Comparison of ENCODE assay signal across 14 cellular contexts in the genomic region with DNA sequence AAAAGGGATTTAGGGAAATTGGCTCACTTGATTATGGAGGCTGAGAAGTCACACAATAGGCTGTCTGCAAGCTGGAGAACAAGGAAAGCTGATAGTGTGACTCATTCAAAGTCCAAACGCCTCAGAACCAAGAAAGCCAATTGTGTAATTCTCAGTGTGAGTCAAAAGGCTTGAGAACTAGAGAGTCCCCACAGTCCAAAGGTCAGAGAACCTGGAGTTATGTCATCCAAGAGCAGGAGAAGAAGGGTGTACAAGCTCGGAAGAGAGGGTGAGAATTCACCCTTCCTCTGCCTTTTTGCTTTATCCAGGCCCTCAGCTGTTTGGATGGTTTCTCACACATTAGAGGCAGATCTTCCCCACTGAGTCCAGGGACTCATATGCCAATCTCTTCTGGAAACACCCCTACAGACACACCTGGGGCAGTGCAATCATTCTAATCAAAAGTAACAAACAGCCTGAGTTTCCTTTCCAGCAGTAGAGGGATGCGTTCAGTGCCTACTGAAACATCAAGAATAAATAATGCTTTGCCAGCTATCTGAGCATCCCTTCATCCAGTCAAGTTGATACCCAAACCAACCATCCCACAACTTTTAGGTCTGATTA.
DNase-seq lines count a peak whose midpoint lies in the region; ATAC-seq and TF ChIP-seq lines count a peak whose summit lies in the region.
"Had no signal": no experiment of that assay in that cellular context is flagged by ENCODE, and none has a peak within 500 bp of the region (broad histone marks: within the 10 kb centered on the region; RNA-seq: fewer than 3 reads in every experiment).

No MANE protein-coding gene starts in this region.

- intact Hi-C loops in OCI-LY7 (cut with micrococcal nuclease; ENCODE audit: unreplicated experiment): no loop called here

- H3K36me3 ChIP-seq in OCI-LY7 (ENCODE audit: insufficient read depth, low read length): no peaks in the 10 kb centered on the region

- peaks cover 2% of the 10 kb centered on the region for H3K4me1 Mint-ChIP-seq in glutamatergic neuron (ENCODE audit: low read depth, unreplicated experiment)

- no TSS peak for BruUV-seq in OCI-LY7 (replicated peaks; lab: Mats Ljungman, UMichigan)

- H3K4me3 Mint-ChIP-seq in glutamatergic neuron (ENCODE audit: unreplicated experiment): no peak overlapping the region
- H3K4me3 Mint-ChIP-seq: activated naive CD8-positive, alpha-beta T cell treated with anti-CD3 and anti-CD28 coated beads, Interleukin-2, amount 10 ng/mL, durations not matched to agents 7 days and 5 days; T-helper 2 cell treated with Interferon-gamma antibody and Interleukin-4, amounts not matched to agents 5 μg/mL and 100 μg/mL, for 36 hours had no signal

- no peak overlapping the region for H3K27ac Mint-ChIP-seq in glutamatergic neuron (ENCODE audit: unreplicated experiment)
- H3K27ac Mint-ChIP-seq: activated naive CD8-positive, alpha-beta T cell treated with anti-CD3 and anti-CD28 coated beads, Interleukin-2, amount 10 ng/mL, durations not matched to agents 7 days and 5 days; T-helper 2 cell treated with Interferon-gamma antibody and Interleukin-4, amounts not matched to agents 5 μg/mL and 100 μg/mL, for 36 hours had no signal

- CTCF ChIA-PET in OCI-LY7 (lab: Charles Lee; ENCODE audit: unreplicated experiment): no interaction called here

- H3K4me3 ChIP-seq in OCI-LY7 (ENCODE audit: low read depth, low read length, poor library complexity, severe bottlenecking): no peak overlapping the region

- H3K36me3 Mint-ChIP-seq in glutamatergic neuron (ENCODE audit: unreplicated experiment): no peaks in the 10 kb centered on the region
- H3K36me3 Mint-ChIP-seq: activated naive CD8-positive, alpha-beta T cell treated with anti-CD3 and anti-CD28 coated beads, Interleukin-2, amount 10 ng/mL, durations not matched to agents 7 days and 5 days had no signal

- no peaks in the 10 kb centered on the region for H3K27me3 Mint-ChIP-seq in glutamatergic neuron (ENCODE audit: unreplicated experiment)
- H3K27me3 Mint-ChIP-seq: activated naive CD8-positive, alpha-beta T cell treated with anti-CD3 and anti-CD28 coated beads, Interleukin-2, amount 10 ng/mL, durations not matched to agents 7 days and 5 days had no signal

- peak; percentile 69 for DNase-seq in SIG-M5 treated with dmso at 0.1 percent for 504 hours (lab: John Stamatoyannopoulos, UW; ENCODE audit: unreplicated experiment)
- DNase-seq in SIG-M5 (lab: John Stamatoyannopoulos, UW): no peak
- DNase-seq in OCI-LY7 (ENCODE audit: low spot score): no peak
- peak; percentile 92 for DNase-seq in fibroblast of peridontal ligament (ENCODE audit: extremely low read depth)
- peak; percentile 94 for DNase-seq in stromal cell of bone marrow (ENCODE audit: low read depth)
- DNase-seq in glutamatergic neuron: no peak
- no peak for DNase-seq in activated CD4-positive, alpha-beta T cell treated with anti-CD3 and anti-CD28 coated beads for 4 hours
- DNase-seq: 8988T; activated naive CD8-positive, alpha-beta T cell treated with anti-CD3 and anti-CD28 coated beads, Interleukin-2, amount 10 ng/mL, durations not matched to agents 7 days and 5 days; head of caudate nucleus; NCI-H2107; posterior cingulate gyrus had no signal

- no peaks in the 10 kb centered on the region for H4K20me1 ChIP-seq in OCI-LY7 (ENCODE audit: insufficient read depth, low read length)

- H3K4me2 ChIP-seq in OCI-LY7 (ENCODE audit: low read length): no peak overlapping the region

- H3K27ac ChIP-seq in OCI-LY7 (ENCODE audit: low read depth, low read length, poor library complexity, severe bottlenecking): no peak overlapping the region

- ATAC-seq in GM21526 (IDR thresholded peaks at IDR 0.05; ENCODE audit: low FRiP score, unreplicated experiment): no peak

- H3K9me3 Mint-ChIP-seq in glutamatergic neuron (ENCODE audit: unreplicated experiment): no peaks in the 10 kb centered on the region
- H3K9me3 Mint-ChIP-seq: activated naive CD8-positive, alpha-beta T cell treated with anti-CD3 and anti-CD28 coated beads, Interleukin-2, amount 10 ng/mL, durations not matched to agents 7 days and 5 days; T-helper 2 cell treated with Interferon-gamma antibody and Interleukin-4, amounts not matched to agents 5 μg/mL and 100 μg/mL, for 36 hours had no signal

- peak overlapping the region; percentile 13; the same call in 1 of the 2 replicates for H2AFZ ChIP-seq in OCI-LY7 (ENCODE audit: low read length)

- H3K79me2 ChIP-seq in OCI-LY7 (ENCODE audit: insufficient read depth, low read depth, low read length): no peaks in the 10 kb centered on the region

- POLR2A ChIA-PET in OCI-LY7 (lab: Charles Lee): interaction anchor here (0.6 to 0.9 kb wide), 2 partner anchors 114 to 116 kb away, joined by 3 read pairs; no protein-coding TSS in a partner anchor

- H3K4me1 ChIP-seq in OCI-LY7 (ENCODE audit: insufficient read depth, low read length, poor library complexity, severe bottlenecking): no peaks in the 10 kb centered on the region

- no peak for TF ChIP-seq CTCF in OCI-LY7 (conservative IDR thresholded peaks at IDR 0.05; ENCODE audit: low read length)
- no peak for TF ChIP-seq CTCF in glutamatergic neuron (IDR thresholded peaks at IDR 0.05; ENCODE audit: partially characterized antibody, unreplicated experiment)

- no peaks in the 10 kb centered on the region for H3K9me3 ChIP-seq in OCI-LY7 (ENCODE audit: low read length)

- H3K9me2 ChIP-seq in OCI-LY7 (ENCODE audit: insufficient read depth, low read length): no peaks in the 10 kb centered on the region; the same call in 1 of the 2 replicates

Comparison
In these comparisons a context has a peak if more than half of its experiments do, and no peak if none do; other contexts are left out.
1. DNase-seq: peak in SIG-M5 treated with dmso at 0.1 percent for 504 hours (single experiment), fibroblast of peridontal ligament (single experiment) and stromal cell of bone marrow (single experiment); none in SIG-M5 (single experiment), OCI-LY7 (single experiment), glutamatergic neuron (single experiment) and activated CD4-positive, alpha-beta T cell treated with anti-CD3 and anti-CD28 coated beads for 4 hours (0 of 2).